ENCODE assay signal across 1 cellular context in genomic region chr3:194367992-194368841, GRCh38.
TF ChIP-seq lines count a peak whose summit lies in the region.

No MANE protein-coding gene starts in this region.

TF ChIP-seq in WTC11, 78 proteins besides CTCF, POLR2A, EP300 and RAD21 (continued from another document):
- TF ChIP-seq ZNF425 (CRISPR knock-in tag; conservative IDR thresholded peaks at IDR 0.05), result no peak
- TF ChIP-seq MAX (CRISPR knock-in tag; IDR thresholded peaks at IDR 0.05), result no peak
- no peak for TF ChIP-seq SMAD4 (CRISPR knock-in tag; IDR thresholded peaks at IDR 0.05)
- no peak for TF ChIP-seq ATF2 (CRISPR knock-in tag; IDR thresholded peaks at IDR 0.05; ENCODE audit: borderline replicate concordance, low read depth)
- no peak for TF ChIP-seq TEAD1 (CRISPR knock-in tag; IDR thresholded peaks at IDR 0.05)
- no peak for TF ChIP-seq AR (CRISPR knock-in tag; IDR thresholded peaks at IDR 0.05)
- TF ChIP-seq RELA (CRISPR knock-in tag; IDR thresholded peaks at IDR 0.05; ENCODE audit: borderline replicate concordance), result no peak
- TF ChIP-seq RORB (CRISPR knock-in tag; IDR thresholded peaks at IDR 0.05), result no peak
